Comparison of ENCODE assay signal across 8 cellular contexts in genomic region chr13:28658796-28659610, GRCh38. TPM values are rescaled to one million over a fixed set of nuclear protein-coding genes. Genes with fewer than 3 reads are reported as not detected.
DNase-seq lines count a peak whose midpoint lies in the region; ATAC-seq and TF ChIP-seq lines count a peak whose summit lies in the region.

Gene POMP (plus strand): TSS chr13:28659130. CDS start chr13:28659185, 55 bp downstream.

- H3K4me2 ChIP-seq in hepatocyte = peak within 1 kb of the TSS; percentile 78

- H3K27me3 ChIP-seq in hepatocyte = no peaks in the 10 kb centered on the region

- no peak for TF ChIP-seq CTCF in hepatocyte (IDR thresholded peaks at IDR 0.05; ENCODE audit: poor library complexity)

- peaks cover 11% of the 10 kb centered on the region for H4K20me1 ChIP-seq in hepatocyte (ENCODE audit: insufficient read depth, poor library complexity, severe bottlenecking)

- 2% methylated on average over 55 of the region's 64 CpGs for WGBS in hepatocyte (ENCODE audit: low lambda C conversion rate, missing lambda C conversion rate)

- H3K27ac ChIP-seq in hepatocyte = peak within 1 kb of the TSS; percentile 88

- H3K79me2 ChIP-seq in hepatocyte = peaks cover 72% of the 10 kb centered on the region

- peaks cover 16% of the 10 kb centered on the region for H3K4me1 ChIP-seq in hepatocyte (ENCODE audit: insufficient read depth)

- ATAC-seq in GM18502 (IDR thresholded peaks at IDR 0.05; ENCODE audit: poor library complexity, unreplicated experiment) = peak; percentile 88
- peak; percentile 86 for ATAC-seq in HG02884 (IDR thresholded peaks at IDR 0.05; ENCODE audit: unreplicated experiment)

- no peaks in the 10 kb centered on the region for H3K9me2 ChIP-seq in hepatocyte (replicated peaks; ENCODE audit: insufficient read depth)

- H3K9me3 ChIP-seq in hepatocyte (ENCODE audit: low read depth) = no peaks in the 10 kb centered on the region

- peak within 1 kb of the TSS; percentile 53 for H2AFZ ChIP-seq in hepatocyte

- peak within 1 kb of the TSS; percentile 53 for H3K4me3 ChIP-seq in hepatocyte

- peak; percentile 75 for DNase-seq in NCI-H2029 (lab: John Stamatoyannopoulos, UW)
- peak; percentile 70 for DNase-seq in T1000 (lab: John Stamatoyannopoulos, UW)
- peak; percentile 96 for DNase-seq in astrocyte of the hippocampus (ENCODE audit: low read depth, low spot score)
- DNase-seq in hepatocyte (ENCODE audit: low spot score) = peak; percentile 94
- DNase-seq in retina = peak; percentile 95
- no peak for DNase-seq in cortex of kidney (lab: John Stamatoyannopoulos, UW)

- H3K36me3 ChIP-seq in hepatocyte (replicated peaks; ENCODE audit: insufficient read depth, low read depth) = no peaks in the 10 kb centered on the region

RNA-seq across cellular contexts. Expression of gene POMP, which starts in this region (rescaled TPM):
- 88.1 and 96.6 TPM in 2 replicates for total RNA-seq in hepatocyte
- 198 and 203 TPM in 2 replicates for polyA plus RNA-seq in hepatocyte
